Comparison of ENCODE assay signal across 1 cellular context in genomic region chr15:39403674-39404117, GRCh38.
TF ChIP-seq lines count a peak whose summit lies in the region.

No MANE protein-coding gene starts in this region.

TF ChIP-seq in HEK293, 187 proteins besides CTCF, POLR2A, EP300 and RAD21 (continued from another document and continues in another):
- no peak for TF ChIP-seq ZNF148 (tag by site-specific recombination; IDR thresholded peaks at IDR 0.05; ENCODE audit: borderline replicate concordance)
- TF ChIP-seq ZNF404 (tag by site-specific recombination; IDR thresholded peaks at IDR 0.05): no peak
- no peak for TF ChIP-seq ZNF704 (tag by site-specific recombination; IDR thresholded peaks at IDR 0.05)
- no peak for TF ChIP-seq ZNF19 (tag by site-specific recombination; IDR thresholded peaks at IDR 0.05; ENCODE audit: low read depth)
- TF ChIP-seq ZNF426 (tag by site-specific recombination; IDR thresholded peaks at IDR 0.05): no peak
- no peak for TF ChIP-seq ZNF785 (tag by site-specific recombination; IDR thresholded peaks at IDR 0.05)
- TF ChIP-seq ZNF423 (tag by site-specific recombination; IDR thresholded peaks at IDR 0.05): no peak
- no peak for TF ChIP-seq ZNF558 (tag by site-specific recombination; IDR thresholded peaks at IDR 0.05)
- no peak for TF ChIP-seq ZNF544 (tag by site-specific recombination; IDR thresholded peaks at IDR 0.05)
- no peak for TF ChIP-seq ZNF274 (IDR thresholded peaks at IDR 0.05; ENCODE audit: low read length)
- TF ChIP-seq ZNF274 (tag by site-specific recombination; IDR thresholded peaks at IDR 0.05; ENCODE audit: borderline replicate concordance): no peak
- no peak for TF ChIP-seq ZNF280D (tag by site-specific recombination; IDR thresholded peaks at IDR 0.05)
- TF ChIP-seq ZNF660 (tag by site-specific recombination; IDR thresholded peaks at IDR 0.05): no peak
- no peak for TF ChIP-seq ZNF169 (tag by site-specific recombination; IDR thresholded peaks at IDR 0.05)
- peak; percentile 46; the same call in 1 of the 2 replicates for TF ChIP-seq EGR2 (tag by site-specific recombination; IDR thresholded peaks at IDR 0.05; ENCODE audit: low read depth)
- TF ChIP-seq ZNF37A (tag by site-specific recombination; IDR thresholded peaks at IDR 0.05): no peak
- TF ChIP-seq INSM2 (tag by site-specific recombination; IDR thresholded peaks at IDR 0.05): peak; percentile 83
- peak; percentile 89 for TF ChIP-seq OSR2 (tag by site-specific recombination; IDR thresholded peaks at IDR 0.05)
- no peak; the same call in 1 of the 2 replicates for TF ChIP-seq OVOL3 (tag by site-specific recombination; IDR thresholded peaks at IDR 0.05)
- no peak for TF ChIP-seq ZNF433 (tag by site-specific recombination; IDR thresholded peaks at IDR 0.05; ENCODE audit: low read depth)
- TF ChIP-seq ZNF449 (tag by site-specific recombination; IDR thresholded peaks at IDR 0.05): no peak
- no peak for TF ChIP-seq ZNF10 (tag by site-specific recombination; IDR thresholded peaks at IDR 0.05)
- no peak for TF ChIP-seq ZNF621 (tag by site-specific recombination; IDR thresholded peaks at IDR 0.05)
- no peak for TF ChIP-seq ZNF362 (tag by site-specific recombination; IDR thresholded peaks at IDR 0.05)
- TF ChIP-seq ZNF837 (tag by site-specific recombination; IDR thresholded peaks at IDR 0.05): no peak
- no peak for TF ChIP-seq ZNF211 (tag by site-specific recombination; IDR thresholded peaks at IDR 0.05; ENCODE audit: low read depth)
- TF ChIP-seq SALL2 (tag by site-specific recombination; IDR thresholded peaks at IDR 0.05; ENCODE audit: borderline replicate concordance): no peak
- peak; percentile 84 for TF ChIP-seq ZNF692 (tag by site-specific recombination; IDR thresholded peaks at IDR 0.05)
- no peak for TF ChIP-seq ZNF140 (tag by site-specific recombination; IDR thresholded peaks at IDR 0.05)
- TF ChIP-seq WT1 (tag by site-specific recombination; IDR thresholded peaks at IDR 0.05): peak; percentile 91
- no peak for TF ChIP-seq SP2 (tag by site-specific recombination; IDR thresholded peaks at IDR 0.05)
- peak; percentile 90 for TF ChIP-seq SP7 (tag by site-specific recombination; IDR thresholded peaks at IDR 0.05)
- TF ChIP-seq PRDM4 (tag by site-specific recombination; IDR thresholded peaks at IDR 0.05): peak; percentile 70; the same call in 1 of the 2 replicates
- 0 out of 2 replicates have a peak, but pooled peaks have one; percentile 40 for TF ChIP-seq MZF1 (tag by site-specific recombination; IDR thresholded peaks at IDR 0.05; ENCODE audit: borderline replicate concordance)
- TF ChIP-seq ZFHX2 (tag by site-specific recombination; conservative IDR thresholded peaks at IDR 0.05): peak; percentile 52; the same call in 1 of the 2 replicates
- TF ChIP-seq ZNF791 (tag by site-specific recombination; IDR thresholded peaks at IDR 0.05): no peak
- no peak for TF ChIP-seq ZFP41 (tag by site-specific recombination; IDR thresholded peaks at IDR 0.05; ENCODE audit: borderline replicate concordance)
- TF ChIP-seq ZBTB8A (tag by site-specific recombination; IDR thresholded peaks at IDR 0.05): 0 out of 2 replicates have a peak, but pooled peaks have one; percentile 29
- TF ChIP-seq ZNF394 (tag by site-specific recombination; IDR thresholded peaks at IDR 0.05; ENCODE audit: borderline replicate concordance): no peak; the same call in 1 of the 2 replicates
- TF ChIP-seq ZNF843 (tag by site-specific recombination; IDR thresholded peaks at IDR 0.05): peak; percentile 96
- TF ChIP-seq ZNF354C (tag by site-specific recombination; IDR thresholded peaks at IDR 0.05; ENCODE audit: borderline replicate concordance, low read depth): no peak
- TF ChIP-seq ZNF302 (tag by site-specific recombination; IDR thresholded peaks at IDR 0.05; ENCODE audit: low read depth): no peak
- TF ChIP-seq ZNF398 (tag by site-specific recombination; IDR thresholded peaks at IDR 0.05): peak; percentile 47; the same call in 1 of the 2 replicates
- no peak for TF ChIP-seq ATF2 (tag by site-specific recombination; IDR thresholded peaks at IDR 0.05; ENCODE audit: low read depth)
